In genomic region chr4:151842430-151843079, GRCh38 we compare ENCODE assay signal across 17 cellular contexts.
DNase-seq lines count a peak whose midpoint lies in the region; ATAC-seq and TF ChIP-seq lines count a peak whose summit lies in the region.
"Had no signal": no experiment of that assay in that cellular context is flagged by ENCODE, and none has a peak within 500 bp of the region (broad histone marks: within the 10 kb centered on the region; RNA-seq: fewer than 3 reads in every experiment).

No MANE protein-coding gene starts in this region.

- no peaks in the 10 kb centered on the region for H3K79me1 ChIP-seq in trophoblast cell (ENCODE audit: low read length)

- H3K9me3 Mint-ChIP-seq in GM23338 = peaks cover 11% of the 10 kb centered on the region; the same call in 2 of the 3 replicates
- H3K9me3 Mint-ChIP-seq in activated T-cell treated with anti-CD3 and anti-CD28 coated beads, Interleukin-2, amount 50 U/mL, for 24 hours = no peaks in the 10 kb centered on the region
- H3K9me3 Mint-ChIP-seq: HFFc6 had no signal

- H2AK5ac ChIP-seq in trophoblast cell (ENCODE audit: low read length) = no peak overlapping the region

- no peak overlapping the region for H2BK120ac ChIP-seq in trophoblast cell (ENCODE audit: insufficient read depth, low read length, poor library complexity)

- H3K36me3 ChIP-seq in GM23338 (ENCODE audit: insufficient read depth) (no peaks in the 10 kb centered on the region), trophoblast cell (ENCODE audit: control insufficient read depth in 1 of 2, insufficient read depth in 2 of 2, low read length in 2 of 2) (no peaks in the 10 kb centered on the region)
- H3K36me3 ChIP-seq: HAP-1 had no signal

- H3K4me1 Mint-ChIP-seq in GM23338 = peaks cover 8% of the 10 kb centered on the region
- H3K4me1 Mint-ChIP-seq in activated T-cell treated with anti-CD3 and anti-CD28 coated beads, Interleukin-2, amount 50 U/mL, for 24 hours (ENCODE audit: low read depth) = no peaks in the 10 kb centered on the region
- H3K4me1 Mint-ChIP-seq: CD4-positive, alpha-beta memory T cell had no signal

- H3K4ac ChIP-seq in trophoblast cell (ENCODE audit: low read depth, low read length) = no peak overlapping the region

- no CpG with 5 or more reads among the region's 4 CpGs for WGBS in trophoblast cell (ENCODE audit: extremely low coverage, insufficient coverage, insufficient read length)

- H3K14ac ChIP-seq in trophoblast cell (ENCODE audit: low read length) = no peak overlapping the region

- H3K9ac ChIP-seq in trophoblast cell (ENCODE audit: low read length) = peak overlapping the region; percentile 42
- H3K9ac ChIP-seq: GM23248 had no signal

- ATAC-seq in Right ventricle myocardium superior (ENCODE audit: poor library complexity) (peak; percentile 53), GM23338 (no peak)
- ATAC-seq: GM12878 had no signal

- H4K20me1 ChIP-seq in GM23338 (replicated peaks; ENCODE audit: insufficient read depth) = no peaks in the 10 kb centered on the region

- no peak overlapping the region for H4K12ac ChIP-seq in trophoblast cell (ENCODE audit: low read depth, low read length)

- intact Hi-C loops in Right ventricle myocardium superior (cut with DNase I) (no loop called here), cardiac septum (cut with DNase I) (no loop called here)

- no peak for DNase-seq in Right ventricle myocardium superior
- DNase-seq in cardiac septum (ENCODE audit: low spot score) = no peak
- peak; percentile 26 for DNase-seq in G401 (ENCODE audit: low spot score)
- no peak for DNase-seq in GM23338 (ENCODE audit: low spot score)
- no peak for DNase-seq in trophoblast cell
- DNase-seq in activated T-cell treated with anti-CD3 and anti-CD28 coated beads, Interleukin-2, amount 50 U/mL, for 24 hours = no peak
- DNase-seq in SIG-M5 (lab: John Stamatoyannopoulos, UW) = no peak
- DNase-seq: C1 segment of cervical spinal cord; CD4-positive, alpha-beta memory T cell; COR-L47; DMS153; DND-41; GDM1; GM23248; HFFc6 had no signal

- H3K27ac Mint-ChIP-seq in GM23338 = no peak overlapping the region
- H3K27ac Mint-ChIP-seq in activated T-cell treated with anti-CD3 and anti-CD28 coated beads, Interleukin-2, amount 50 U/mL, for 24 hours = no peak overlapping the region
- H3K27ac Mint-ChIP-seq: CD4-positive, alpha-beta memory T cell; HFFc6 had no signal

- in situ Hi-C loops in G401 (cut with HindIII; ENCODE audit: low sequenced_read_pairs) = no loop called here

- peak overlapping the region; percentile 10 for H2AFZ ChIP-seq in GM23338
- no peak overlapping the region for H2AFZ ChIP-seq in trophoblast cell (ENCODE audit: insufficient read depth, low read length, poor library complexity)
- H2AFZ ChIP-seq: GM23248 had no signal

- no peak overlapping the region for H3K18ac ChIP-seq in trophoblast cell (ENCODE audit: low read length)

- H4K8ac ChIP-seq in trophoblast cell (ENCODE audit: low read depth, low read length) = no peak overlapping the region

- no peaks in the 10 kb centered on the region for H3F3A ChIP-seq in GM23338 (replicated peaks; ENCODE audit: low read depth)

- H3K4me3 ChIP-seq in GM23338 (no peak overlapping the region), trophoblast cell (ENCODE audit: low read depth, low read length) (no peak overlapping the region)
- H3K4me3 ChIP-seq: GM12878, GM23248, HAP-1 had no signal

- peaks cover 2% of the 10 kb centered on the region for H3K9me3 ChIP-seq in trophoblast cell (ENCODE audit: insufficient read depth, low read depth, low read length)
- H3K9me3 ChIP-seq: HAP-1 had no signal

- H3K9me2 ChIP-seq in GM23338 (ENCODE audit: insufficient read depth) = no peaks in the 10 kb centered on the region

- no peak overlapping the region for H4K91ac ChIP-seq in trophoblast cell (ENCODE audit: low read depth, low read length)

- no peak overlapping the region for H3K4me3 Mint-ChIP-seq in GM23338
- H3K4me3 Mint-ChIP-seq in activated T-cell treated with anti-CD3 and anti-CD28 coated beads, Interleukin-2, amount 50 U/mL, for 24 hours = no peak overlapping the region
- H3K4me3 Mint-ChIP-seq: CD4-positive, alpha-beta memory T cell; HFFc6 had no signal

- H3K27ac ChIP-seq in GM23338 (ENCODE audit: low read depth) (no peak overlapping the region), trophoblast cell (ENCODE audit: low read depth, low read length) (no peak overlapping the region)
- H3K27ac ChIP-seq: GM23248 had no signal

- H3K27me3 ChIP-seq in GM23338 (ENCODE audit: insufficient read depth) (no peaks in the 10 kb centered on the region), trophoblast cell (ENCODE audit: insufficient read depth, low read length) (no peaks in the 10 kb centered on the region)

- H3K23ac ChIP-seq in trophoblast cell (ENCODE audit: low read length) = no peak overlapping the region

- H3K36me3 Mint-ChIP-seq in GM23338 (ENCODE audit: low read depth) = no peaks in the 10 kb centered on the region; the same call in 2 of the 3 replicates
- H3K36me3 Mint-ChIP-seq in activated T-cell treated with anti-CD3 and anti-CD28 coated beads, Interleukin-2, amount 50 U/mL, for 24 hours (ENCODE audit: low read depth) = no peaks in the 10 kb centered on the region
- H3K36me3 Mint-ChIP-seq: CD4-positive, alpha-beta memory T cell had no signal

- H2BK5ac ChIP-seq in trophoblast cell (ENCODE audit: low read depth, low read length, poor library complexity) = no peak overlapping the region

- H3K4me2 ChIP-seq in GM23338 = no peak overlapping the region
- H3K4me2 ChIP-seq in trophoblast cell (ENCODE audit: low read length) = no peak overlapping the region

- H2BK12ac ChIP-seq in trophoblast cell (ENCODE audit: low read length) = no peak overlapping the region

- peaks cover 6% of the 10 kb centered on the region for H3K27me3 Mint-ChIP-seq in GM23338 (ENCODE audit: insufficient read depth, low read depth, poor library complexity)
- H3K27me3 Mint-ChIP-seq in activated T-cell treated with anti-CD3 and anti-CD28 coated beads, Interleukin-2, amount 50 U/mL, for 24 hours = no peaks in the 10 kb centered on the region

- H3K79me2 ChIP-seq in GM23338 (replicated peaks; ENCODE audit: insufficient read depth) = no peaks in the 10 kb centered on the region
- H3K79me2 ChIP-seq in trophoblast cell (ENCODE audit: control insufficient read depth, insufficient read depth, low read length, poor library complexity) = no peaks in the 10 kb centered on the region

- H3K4me1 ChIP-seq in GM23338 (ENCODE audit: insufficient read depth) (peaks cover 9% of the 10 kb centered on the region; the same call in 1 of the 2 replicates), trophoblast cell (ENCODE audit: control insufficient read depth in 1 of 2, insufficient read depth in 2 of 2, low read length in 2 of 2) (no peaks in the 10 kb centered on the region)
- H3K4me1 ChIP-seq: HAP-1 had no signal

- no peak for TF ChIP-seq CTCF in GM23338 (conservative IDR thresholded peaks at IDR 0.05; ENCODE audit: low read depth in 2 of 2)

TF ChIP-seq in GM23338, 12 proteins besides CTCF, POLR2A, EP300 and RAD21:
- no peak for TF ChIP-seq NANOG (IDR thresholded peaks at IDR 0.05; ENCODE audit: borderline replicate concordance)
TF ChIP-seq in GM23338: peak in this region for 0.
